Comparison of ENCODE assay signal across 12 cellular contexts in the genomic region with DNA sequence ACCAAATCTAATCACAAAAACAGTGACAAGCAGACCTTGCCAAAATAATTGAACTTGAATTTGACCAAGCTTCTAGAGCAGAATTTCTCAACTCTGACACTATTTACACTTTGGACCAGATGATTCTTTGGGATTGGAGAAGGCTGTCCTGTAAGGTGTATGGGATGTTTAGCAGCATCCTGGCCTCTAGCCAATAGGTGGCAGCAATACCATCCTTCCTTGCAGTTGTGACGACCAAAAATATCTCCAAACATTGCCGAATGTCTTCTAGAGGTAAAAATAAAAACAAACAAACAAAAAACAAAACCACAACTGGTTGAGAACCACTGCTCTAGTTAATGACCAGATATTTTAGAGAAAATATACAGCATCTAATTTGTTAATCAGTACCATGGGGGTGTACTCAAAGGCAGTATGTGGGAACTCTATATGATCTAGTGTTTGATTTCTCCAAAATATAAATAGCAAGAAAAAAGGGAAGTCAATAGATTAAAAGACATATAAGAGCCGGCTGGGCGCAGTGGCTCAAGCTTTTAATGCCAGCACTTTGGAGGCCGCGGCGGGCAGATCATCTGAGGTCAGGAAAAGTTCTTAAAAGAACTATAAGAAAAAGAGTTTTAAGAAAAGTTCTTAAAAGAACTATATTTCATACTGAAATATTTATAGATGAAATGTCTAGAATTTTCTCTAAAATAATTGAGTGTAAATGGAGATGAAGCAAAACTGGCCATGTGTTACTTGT.
DNase-seq lines count a peak whose midpoint lies in the region; ATAC-seq and TF ChIP-seq lines count a peak whose summit lies in the region.
"Had no signal": no experiment of that assay in that cellular context is flagged by ENCODE, and none has a peak within 500 bp of the region (broad histone marks: within the 10 kb centered on the region; RNA-seq: fewer than 3 reads in every experiment).

No MANE protein-coding gene starts in this region.

- H3K27me3 ChIP-seq in RWPE2 (ENCODE audit: insufficient read depth, poor library complexity, severe bottlenecking): no peaks in the 10 kb centered on the region
- no peaks in the 10 kb centered on the region for H3K27me3 ChIP-seq in esophagus muscularis mucosa
- H3K27me3 ChIP-seq: spleen had no signal

- CTCF ChIA-PET in activated CD4-positive, alpha-beta T cell treated with anti-CD3 and anti-CD28 coated beads for 36 hours (lab: Charles Lee): no interaction called here

- H3K27ac Mint-ChIP-seq in activated CD4-positive, alpha-beta T cell treated with anti-CD3 and anti-CD28 coated beads for 36 hours: no peak overlapping the region
- no peak overlapping the region for H3K27ac Mint-ChIP-seq in naive B cell
- H3K27ac Mint-ChIP-seq: activated T-cell treated with anti-CD3 and anti-CD28 coated beads, Interleukin-2, amount 50 U/mL, for 72 hours; stimulated activated effector memory CD8-positive, alpha-beta T cell treated with anti-CD3 and anti-CD28 coated beads, Interleukin-12 subunit alpha, Interleukin-12 subunit beta, amount 100 ng/mL, for 72 hours had no signal

- H3K36me3 ChIP-seq in RWPE2 (ENCODE audit: low read depth) (no peaks in the 10 kb centered on the region), esophagus muscularis mucosa (no peaks in the 10 kb centered on the region)
- H3K36me3 ChIP-seq: spleen had no signal

- H3K9me3 Mint-ChIP-seq in activated CD4-positive, alpha-beta T cell treated with anti-CD3 and anti-CD28 coated beads for 36 hours (ENCODE audit: low read depth): peaks cover 13% of the 10 kb centered on the region
- peaks cover 8 to 15% (median 9%) of the 10 kb centered on the region in 7 donors for H3K9me3 Mint-ChIP-seq in naive B cell

- H3K9me3 ChIP-seq in RWPE2 (ENCODE audit: severe bottlenecking): peaks cover 4% of the 10 kb centered on the region
- H3K9me3 ChIP-seq in esophagus muscularis mucosa: peaks cover 0 to 25% (median 6%) of the 10 kb centered on the region in 4 donors

- H3K4me3 ChIP-seq in RWPE2 (ENCODE audit: severe bottlenecking): no peak overlapping the region
- H3K4me3 ChIP-seq in esophagus muscularis mucosa: no peak overlapping the region
- H3K4me3 ChIP-seq: spleen had no signal

- TF ChIP-seq EP300 in esophagus muscularis mucosa (IDR thresholded peaks at IDR 0.05): no peak

- H3K4me1 ChIP-seq in RWPE2 (ENCODE audit: insufficient read depth, poor library complexity, severe bottlenecking): no peaks in the 10 kb centered on the region
- peaks cover 9 to 14% (median 13%) of the 10 kb centered on the region in 4 donors for H3K4me1 ChIP-seq in esophagus muscularis mucosa

- ATAC-seq in activated CD4-positive, alpha-beta T cell treated with anti-CD3 and anti-CD28 coated beads for 36 hours: no peak
- no peak for ATAC-seq in RWPE2 (ENCODE audit: low read depth)
- peak; percentile 29 to 48 for ATAC-seq in naive B cell (ENCODE audit: low read depth in 2 of 2)
- no peak for ATAC-seq in Right ventricle myocardium inferior
- ATAC-seq: activated T-cell treated with anti-CD3 and anti-CD28 coated beads, Interleukin-2, amount 50 U/mL, for 72 hours; stimulated activated effector memory CD8-positive, alpha-beta T cell treated with anti-CD3 and anti-CD28 coated beads, Interleukin-12 subunit alpha, Interleukin-12 subunit beta, amount 100 ng/mL, for 72 hours had no signal

- intact Hi-C loops in activated CD4-positive, alpha-beta T cell treated with anti-CD3 and anti-CD28 coated beads for 36 hours (cut with DNase I, micrococcal nuclease): loop anchor here (10.0 kb wide), 6 partner anchors 245 to 1175 kb away; a partner anchor contains a TSS
- intact Hi-C loops in Right ventricle myocardium inferior (cut with DNase I): loop anchor here (10.0 kb wide), 2 partner anchors 55 to 155 kb away; a partner anchor contains a TSS
- intact Hi-C loops in esophagus muscularis mucosa (cut with DNase I): no loop called here

- no peak for TF ChIP-seq POLR2A in esophagus muscularis mucosa (IDR thresholded peaks at IDR 0.05; ENCODE audit: low read depth)

- no peak overlapping the region for H3K27ac ChIP-seq in RWPE2 (ENCODE audit: poor library complexity, severe bottlenecking)
- no peak overlapping the region for H3K27ac ChIP-seq in esophagus muscularis mucosa (replicated peaks in 1 of 4)
- H3K27ac ChIP-seq: spleen had no signal

- no peak overlapping the region for H3K4me3 Mint-ChIP-seq in activated CD4-positive, alpha-beta T cell treated with anti-CD3 and anti-CD28 coated beads for 36 hours
- H3K4me3 Mint-ChIP-seq in naive B cell: no peak overlapping the region
- H3K4me3 Mint-ChIP-seq: activated T-cell treated with anti-CD3 and anti-CD28 coated beads, Interleukin-2, amount 50 U/mL, for 72 hours; stimulated activated effector memory CD8-positive, alpha-beta T cell treated with anti-CD3 and anti-CD28 coated beads, Interleukin-12 subunit alpha, Interleukin-12 subunit beta, amount 100 ng/mL, for 72 hours had no signal

- peaks cover 8% of the 10 kb centered on the region for H3K36me3 Mint-ChIP-seq in activated CD4-positive, alpha-beta T cell treated with anti-CD3 and anti-CD28 coated beads for 36 hours (ENCODE audit: low read depth)
- peaks cover 0 to 16% of the 10 kb centered on the region in 2 donors for H3K36me3 Mint-ChIP-seq in naive B cell
- H3K36me3 Mint-ChIP-seq: stimulated activated effector memory CD8-positive, alpha-beta T cell treated with anti-CD3 and anti-CD28 coated beads, Interleukin-12 subunit alpha, Interleukin-12 subunit beta, amount 100 ng/mL, for 72 hours had no signal

- peaks cover 17% of the 10 kb centered on the region for H3K4me1 Mint-ChIP-seq in activated CD4-positive, alpha-beta T cell treated with anti-CD3 and anti-CD28 coated beads for 36 hours
- H3K4me1 Mint-ChIP-seq in naive B cell: peaks cover 10 to 20% (median 20%) of the 10 kb centered on the region in 3 donors

- WGBS in esophagus muscularis mucosa: 65% methylated on average over 7 of the region's 7 CpGs

- peak; percentile 56 for DNase-seq in activated CD4-positive, alpha-beta T cell treated with anti-CD3 and anti-CD28 coated beads for 36 hours
- DNase-seq in activated CD4-positive, alpha-beta T cell treated with anti-CD3 and anti-CD28 coated beads for 1 hour: no peak
- DNase-seq in RWPE2 (ENCODE audit: low spot score): no peak
- DNase-seq in naive B cell: no peak
- DNase-seq in SKM-1 (lab: John Stamatoyannopoulos, UW; ENCODE audit: unreplicated experiment): no peak
- DNase-seq in Right ventricle myocardium inferior (ENCODE audit: missing footprints): no peak
- DNase-seq in esophagus muscularis mucosa (ENCODE audit: extremely low spot score): no peak
- DNase-seq: NCI-H2227 treated with DMSO at 0.1 percent for 48 hours, spleen had no signal

- POLR2A ChIA-PET in activated CD4-positive, alpha-beta T cell treated with anti-CD3 and anti-CD28 coated beads for 36 hours (lab: Charles Lee): no interaction called here

- no peaks in the 10 kb centered on the region for H3K27me3 Mint-ChIP-seq in activated CD4-positive, alpha-beta T cell treated with anti-CD3 and anti-CD28 coated beads for 36 hours
- peaks cover 8 to 12% (median 9%) of the 10 kb centered on the region in 3 donors for H3K27me3 Mint-ChIP-seq in naive B cell

- TF ChIP-seq CTCF in GM12873 (IDR thresholded peaks at IDR 0.05; ENCODE audit: insufficient read depth, low read depth, low read length, missing control alignments) (peak; percentile 55), RWPE2 (IDR thresholded peaks at IDR 0.05; ENCODE audit: poor library complexity, severe bottlenecking) (peak; percentile 11), esophagus muscularis mucosa (IDR thresholded peaks at IDR 0.05) (no peak)

Comparison
In these comparisons a context has a peak if more than half of its experiments do, and no peak if none do; other contexts are left out.
1. ATAC-seq: peak in naive B cell (2 of 2); none in activated CD4-positive, alpha-beta T cell treated with anti-CD3 and anti-CD28 coated beads for 36 hours (single experiment), RWPE2 (single experiment) and Right ventricle myocardium inferior (single experiment).
2. CTCF ChIP-seq: peak in GM12873 (single experiment) and RWPE2 (single experiment); none in esophagus muscularis mucosa (0 of 3).